1 cellular context compared by ENCODE assay signal in genomic region chr9:34178698-34179527, GRCh38.
A peak's percentile ranks its signal among the peaks of the same experiment; 100 is the strongest.
TF ChIP-seq lines count a peak whose summit lies in the region.

Gene UBAP1 (plus strand): TSS chr9:34179043. CDS start chr9:34220915, 41,872 bp downstream.

TF ChIP-seq in HepG2, 621 proteins besides CTCF, POLR2A, EP300 and RAD21 (continued from another document and continues in another):
- TF ChIP-seq CENPT (CRISPR knock-in tag; IDR thresholded peaks at IDR 0.05; ENCODE audit: low read depth): no peak
- no peak for TF ChIP-seq KDM1A (CRISPR knock-in tag; IDR thresholded peaks at IDR 0.05)
- TF ChIP-seq TOE1 (CRISPR knock-in tag; IDR thresholded peaks at IDR 0.05): no peak; the same call in 1 of the 2 replicates
- no peak for TF ChIP-seq MTF1 (CRISPR knock-in tag; IDR thresholded peaks at IDR 0.05)
- no peak for TF ChIP-seq ZFP41 (CRISPR knock-in tag; IDR thresholded peaks at IDR 0.05; ENCODE audit: borderline replicate concordance)
- TF ChIP-seq ZNF776 (CRISPR knock-in tag; IDR thresholded peaks at IDR 0.05): no peak
- TF ChIP-seq ZBTB3 (CRISPR knock-in tag; IDR thresholded peaks at IDR 0.05; ENCODE audit: borderline replicate concordance, low read depth): no peak
- TF ChIP-seq ZNF317 (CRISPR knock-in tag; IDR thresholded peaks at IDR 0.05): no peak
- no peak for TF ChIP-seq BATF2 (CRISPR knock-in tag; IDR thresholded peaks at IDR 0.05)
- TF ChIP-seq, protein P1, sequence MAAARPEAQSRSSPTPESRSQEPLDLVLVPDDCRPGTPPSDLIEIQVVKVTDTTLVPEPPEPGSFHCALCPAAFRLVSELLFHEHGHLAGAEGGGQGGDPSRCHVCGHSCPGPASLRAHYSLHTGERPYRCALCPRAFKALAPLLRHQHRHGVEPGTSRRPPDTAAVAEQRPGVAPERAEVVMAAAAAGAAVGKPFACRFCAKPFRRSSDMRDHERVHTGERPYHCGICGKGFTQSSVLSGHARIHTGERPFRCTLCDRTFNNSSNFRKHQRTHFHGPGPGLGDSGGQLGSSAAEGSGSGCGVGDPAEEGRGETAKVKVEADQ (CRISPR knock-in tag; IDR thresholded peaks at IDR 0.05; ENCODE audit: borderline replicate concordance): no peak; the same call in 1 of the 2 replicates
- no peak for TF ChIP-seq RNF2 (conservative IDR thresholded peaks at IDR 0.05; ENCODE audit: low read depth)
- TF ChIP-seq MXD4 (CRISPR knock-in tag; IDR thresholded peaks at IDR 0.05): peak; percentile 15; the same call in 1 of the 2 replicates
- TF ChIP-seq ZNF430 (CRISPR knock-in tag; IDR thresholded peaks at IDR 0.05): peak; percentile 81; the same call in 1 of the 2 replicates
- no peak for TF ChIP-seq ZNF616 (CRISPR knock-in tag; IDR thresholded peaks at IDR 0.05; ENCODE audit: low read depth)
- TF ChIP-seq, protein P2, sequence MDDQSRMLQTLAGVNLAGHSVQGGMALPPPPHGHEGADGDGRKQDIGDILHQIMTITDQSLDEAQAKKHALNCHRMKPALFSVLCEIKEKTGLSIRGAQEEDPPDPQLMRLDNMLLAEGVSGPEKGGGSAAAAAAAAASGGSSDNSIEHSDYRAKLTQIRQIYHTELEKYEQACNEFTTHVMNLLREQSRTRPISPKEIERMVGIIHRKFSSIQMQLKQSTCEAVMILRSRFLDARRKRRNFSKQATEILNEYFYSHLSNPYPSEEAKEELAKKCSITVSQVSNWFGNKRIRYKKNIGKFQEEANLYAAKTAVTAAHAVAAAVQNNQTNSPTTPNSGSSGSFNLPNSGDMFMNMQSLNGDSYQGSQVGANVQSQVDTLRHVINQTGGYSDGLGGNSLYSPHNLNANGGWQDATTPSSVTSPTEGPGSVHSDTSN (CRISPR knock-in tag; IDR thresholded peaks at IDR 0.05; ENCODE audit: borderline replicate concordance): no peak
- no peak for TF ChIP-seq ZNF83 (CRISPR knock-in tag; IDR thresholded peaks at IDR 0.05; ENCODE audit: borderline replicate concordance)
- peak; percentile 57; the same call in 1 of the 2 replicates for TF ChIP-seq NFKB2 (CRISPR knock-in tag; IDR thresholded peaks at IDR 0.05; ENCODE audit: borderline replicate concordance)
- 0 out of 2 replicates have a peak, but pooled peaks have one; percentile 21 for TF ChIP-seq ZNF724P (CRISPR knock-in tag; IDR thresholded peaks at IDR 0.05; ENCODE audit: borderline replicate concordance)
- 0 out of 2 replicates have a peak, but pooled peaks have one; percentile 27 for TF ChIP-seq ZFP1 (CRISPR knock-in tag; IDR thresholded peaks at IDR 0.05)
- 0 out of 2 replicates have a peak, but pooled peaks have one; percentile 7 for TF ChIP-seq MED13 (CRISPR knock-in tag; IDR thresholded peaks at IDR 0.05)
- TF ChIP-seq SIN3A (IDR thresholded peaks at IDR 0.05; ENCODE audit: borderline replicate concordance, low read depth, low read length): 0 out of 2 replicates have a peak, but pooled peaks have one; percentile 11
- no peak for TF ChIP-seq ZFAT (CRISPR knock-in tag; conservative IDR thresholded peaks at IDR 0.05)
- TF ChIP-seq THRA (CRISPR knock-in tag; IDR thresholded peaks at IDR 0.05; ENCODE audit: borderline replicate concordance): peak; percentile 36; the same call in 1 of the 2 replicates
- TF ChIP-seq PHF20 (CRISPR knock-in tag; IDR thresholded peaks at IDR 0.05): peak; percentile 47; the same call in 1 of the 2 replicates
- TF ChIP-seq ZBTB1 (CRISPR knock-in tag; IDR thresholded peaks at IDR 0.05; ENCODE audit: borderline replicate concordance): no peak
- no peak for TF ChIP-seq ZNF556 (CRISPR knock-in tag; IDR thresholded peaks at IDR 0.05; ENCODE audit: borderline replicate concordance)
- TF ChIP-seq CBX1 (IDR thresholded peaks at IDR 0.05; ENCODE audit: low read depth): peak; percentile 45
- no peak for TF ChIP-seq ZNF670 (CRISPR knock-in tag; IDR thresholded peaks at IDR 0.05; ENCODE audit: borderline replicate concordance)
- TF ChIP-seq ZNF260 (CRISPR knock-in tag; IDR thresholded peaks at IDR 0.05; ENCODE audit: borderline replicate concordance, low read depth): no peak
- peak; percentile 81 for TF ChIP-seq THAP11 (CRISPR knock-in tag; IDR thresholded peaks at IDR 0.05)
- peak; percentile 66; the same call in 1 of the 2 replicates for TF ChIP-seq FOXA3 (CRISPR knock-in tag; IDR thresholded peaks at IDR 0.05)
- TF ChIP-seq, protein P3, sequence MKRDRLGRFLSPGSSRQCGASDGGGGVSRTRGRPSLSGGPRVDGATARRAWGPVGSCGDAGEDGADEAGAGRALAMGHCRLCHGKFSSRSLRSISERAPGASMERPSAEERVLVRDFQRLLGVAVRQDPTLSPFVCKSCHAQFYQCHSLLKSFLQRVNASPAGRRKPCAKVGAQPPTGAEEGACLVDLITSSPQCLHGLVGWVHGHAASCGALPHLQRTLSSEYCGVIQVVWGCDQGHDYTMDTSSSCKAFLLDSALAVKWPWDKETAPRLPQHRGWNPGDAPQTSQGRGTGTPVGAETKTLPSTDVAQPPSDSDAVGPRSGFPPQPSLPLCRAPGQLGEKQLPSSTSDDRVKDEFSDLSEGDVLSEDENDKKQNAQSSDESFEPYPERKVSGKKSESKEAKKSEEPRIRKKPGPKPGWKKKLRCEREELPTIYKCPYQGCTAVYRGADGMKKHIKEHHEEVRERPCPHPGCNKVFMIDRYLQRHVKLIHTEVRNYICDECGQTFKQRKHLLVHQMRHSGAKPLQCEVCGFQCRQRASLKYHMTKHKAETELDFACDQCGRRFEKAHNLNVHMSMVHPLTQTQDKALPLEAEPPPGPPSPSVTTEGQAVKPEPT (CRISPR knock-in tag; IDR thresholded peaks at IDR 0.05; ENCODE audit: low read depth): no peak
- TF ChIP-seq, protein P4, sequence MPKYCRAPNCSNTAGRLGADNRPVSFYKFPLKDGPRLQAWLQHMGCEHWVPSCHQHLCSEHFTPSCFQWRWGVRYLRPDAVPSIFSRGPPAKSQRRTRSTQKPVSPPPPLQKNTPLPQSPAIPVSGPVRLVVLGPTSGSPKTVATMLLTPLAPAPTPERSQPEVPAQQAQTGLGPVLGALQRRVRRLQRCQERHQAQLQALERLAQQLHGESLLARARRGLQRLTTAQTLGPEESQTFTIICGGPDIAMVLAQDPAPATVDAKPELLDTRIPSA (CRISPR knock-in tag; IDR thresholded peaks at IDR 0.05; ENCODE audit: borderline replicate concordance): no peak
- TF ChIP-seq, protein P5, sequence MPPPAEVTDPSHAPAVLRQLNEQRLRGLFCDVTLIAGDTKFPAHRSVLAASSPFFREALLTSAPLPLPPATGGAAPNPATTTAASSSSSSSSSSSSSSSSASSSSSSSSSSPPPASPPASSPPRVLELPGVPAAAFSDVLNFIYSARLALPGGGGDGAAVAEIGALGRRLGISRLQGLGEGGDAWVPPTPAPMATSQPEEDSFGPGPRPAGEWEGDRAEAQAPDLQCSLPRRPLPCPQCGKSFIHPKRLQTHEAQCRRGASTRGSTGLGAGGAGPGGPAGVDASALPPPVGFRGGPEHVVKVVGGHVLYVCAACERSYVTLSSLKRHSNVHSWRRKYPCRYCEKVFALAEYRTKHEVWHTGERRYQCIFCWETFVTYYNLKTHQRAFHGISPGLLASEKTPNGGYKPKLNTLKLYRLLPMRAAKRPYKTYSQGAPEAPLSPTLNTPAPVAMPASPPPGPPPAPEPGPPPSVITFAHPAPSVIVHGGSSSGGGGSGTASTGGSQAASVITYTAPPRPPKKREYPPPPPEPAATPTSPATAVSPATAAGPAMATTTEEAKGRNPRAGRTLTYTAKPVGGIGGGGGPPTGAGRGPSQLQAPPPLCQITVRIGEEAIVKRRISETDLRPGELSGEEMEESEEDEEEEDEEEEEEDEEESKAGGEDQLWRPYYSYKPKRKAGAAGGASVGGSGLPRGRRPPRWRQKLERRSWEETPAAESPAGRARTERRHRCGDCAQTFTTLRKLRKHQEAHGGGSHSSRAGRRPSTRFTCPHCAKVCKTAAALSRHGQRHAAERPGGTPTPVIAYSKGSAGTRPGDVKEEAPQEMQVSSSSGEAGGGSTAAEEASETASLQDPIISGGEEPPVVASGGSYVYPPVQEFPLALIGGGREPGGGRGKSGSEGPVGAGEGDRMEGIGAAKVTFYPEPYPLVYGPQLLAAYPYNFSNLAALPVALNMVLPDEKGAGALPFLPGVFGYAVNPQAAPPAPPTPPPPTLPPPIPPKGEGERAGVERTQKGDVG (CRISPR knock-in tag; IDR thresholded peaks at IDR 0.05; ENCODE audit: borderline replicate concordance): no peak
- no peak for TF ChIP-seq ADNP (CRISPR knock-in tag; IDR thresholded peaks at IDR 0.05)
- TF ChIP-seq KLF12 (CRISPR knock-in tag; IDR thresholded peaks at IDR 0.05; ENCODE audit: borderline replicate concordance): no peak
- TF ChIP-seq ZUFSP (CRISPR knock-in tag; IDR thresholded peaks at IDR 0.05; ENCODE audit: borderline replicate concordance): no peak
- TF ChIP-seq TRIM22 (IDR thresholded peaks at IDR 0.05): no peak
- peak; percentile 97 for TF ChIP-seq HOXA3 (CRISPR knock-in tag; IDR thresholded peaks at IDR 0.05)
- no peak for TF ChIP-seq ZBTB25 (CRISPR knock-in tag; IDR thresholded peaks at IDR 0.05)
- TF ChIP-seq ZNF713 (CRISPR knock-in tag; IDR thresholded peaks at IDR 0.05): no peak
- TF ChIP-seq CCAR2 (optimal IDR thresholded peaks at IDR 0.05; ENCODE audit: low read depth, low read length): no peak
- TF ChIP-seq POGZ (CRISPR knock-in tag; IDR thresholded peaks at IDR 0.05): no peak
- TF ChIP-seq POLR2G (IDR thresholded peaks at IDR 0.05; ENCODE audit: low read depth, low read length): peak; percentile 93
- TF ChIP-seq ELF1 (CRISPR knock-in tag; IDR thresholded peaks at IDR 0.05): peak; percentile 44; the same call in 1 of the 2 replicates
- 0 out of 2 replicates have a peak, but pooled peaks have one; percentile 2 for TF ChIP-seq CSRNP1 (CRISPR knock-in tag; IDR thresholded peaks at IDR 0.05)
- TF ChIP-seq, protein P6, sequence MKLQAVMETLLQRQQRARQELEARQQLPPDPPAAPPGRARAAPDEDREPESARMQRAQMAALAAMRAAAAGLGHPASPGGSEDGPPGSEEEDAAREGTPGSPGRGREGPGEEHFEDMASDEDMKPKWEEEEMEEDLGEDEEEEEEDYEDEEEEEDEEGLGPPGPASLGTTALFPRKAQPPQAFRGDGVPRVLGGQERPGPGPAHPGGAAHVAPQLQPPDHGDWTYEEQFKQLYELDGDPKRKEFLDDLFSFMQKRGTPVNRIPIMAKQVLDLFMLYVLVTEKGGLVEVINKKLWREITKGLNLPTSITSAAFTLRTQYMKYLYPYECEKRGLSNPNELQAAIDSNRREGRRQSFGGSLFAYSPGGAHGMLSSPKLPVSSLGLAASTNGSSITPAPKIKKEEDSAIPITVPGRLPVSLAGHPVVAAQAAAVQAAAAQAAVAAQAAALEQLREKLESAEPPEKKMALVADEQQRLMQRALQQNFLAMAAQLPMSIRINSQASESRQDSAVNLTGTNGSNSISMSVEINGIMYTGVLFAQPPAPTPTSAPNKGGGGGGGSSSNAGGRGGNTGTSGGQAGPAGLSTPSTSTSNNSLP (IDR thresholded peaks at IDR 0.05; ENCODE audit: low read depth, low read length): 0 out of 2 replicates have a peak, but pooled peaks have one; percentile 32
- no peak for TF ChIP-seq PLRG1 (conservative IDR thresholded peaks at IDR 0.05)
